Comparison of ENCODE assay signal across 18 cellular contexts in the genomic region with DNA sequence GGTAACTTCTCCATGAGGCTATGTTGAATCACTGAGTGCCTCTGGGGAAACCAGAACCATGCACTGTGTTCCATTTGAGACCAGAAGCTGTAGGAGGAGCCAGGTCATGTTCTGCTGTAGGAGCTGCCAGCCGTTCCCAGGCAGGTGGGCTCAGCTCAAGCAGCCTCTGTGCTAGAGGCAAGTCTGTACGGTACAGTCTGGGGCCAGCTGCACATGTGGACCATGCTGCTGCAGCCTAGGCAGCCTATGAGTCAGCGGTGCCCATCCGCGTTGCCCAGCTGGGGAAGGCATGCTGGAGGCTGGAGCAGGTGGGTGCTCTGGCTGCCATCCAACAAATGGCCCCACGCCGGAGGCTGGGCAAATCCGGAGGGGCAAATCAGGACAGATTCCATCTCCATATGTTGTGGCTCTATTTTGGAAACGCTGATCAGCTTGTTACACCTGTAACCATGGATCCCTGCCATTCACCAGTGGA. TPM values are rescaled to one million over a fixed set of nuclear protein-coding genes. Genes with fewer than 3 reads are reported as not detected.
DNase-seq lines count a peak whose midpoint lies in the region; ATAC-seq and TF ChIP-seq lines count a peak whose summit lies in the region.
"Had no signal": no experiment of that assay in that cellular context is flagged by ENCODE, and none has a peak within 500 bp of the region (broad histone marks: within the 10 kb centered on the region; RNA-seq: fewer than 3 reads in every experiment).

No MANE protein-coding gene starts in this region.

- H3K4me3 ChIP-seq in MG63: no peak overlapping the region
- no peak overlapping the region for H3K4me3 ChIP-seq in gastrocnemius medialis
- no peak overlapping the region for H3K4me3 ChIP-seq in CD4-positive, alpha-beta memory T cell (ENCODE audit: low read length in 2 of 2)
- H3K4me3 ChIP-seq: BLaER1, right lobe of liver had no signal

- TF ChIP-seq CTCF in gastrocnemius medialis (IDR thresholded peaks at IDR 0.05 in 4 of 5, conservative IDR thresholded peaks at IDR 0.05 in 1 of 5): no peak

- H3K4me1 ChIP-seq in gastrocnemius medialis: no peaks in the 10 kb centered on the region
- H3K4me1 ChIP-seq in CD4-positive, alpha-beta memory T cell (ENCODE audit: insufficient read depth, low read length): no peaks in the 10 kb centered on the region
- H3K4me1 ChIP-seq: right lobe of liver had no signal

- POLR2A ChIA-PET in CD4-positive, alpha-beta memory T cell (lab: Charles Lee; ENCODE audit: partially characterized antibody): no interaction called here

- H3K4me1 Mint-ChIP-seq in CD4-positive, alpha-beta memory T cell: peaks cover 0 to 7% (median 0%) of the 10 kb centered on the region in 4 donors

- H3K4me3 Mint-ChIP-seq in CD4-positive, alpha-beta memory T cell: no peak overlapping the region
- H3K4me3 Mint-ChIP-seq: activated CD8-positive, alpha-beta memory T cell treated with anti-CD3 and anti-CD28 coated beads, Interleukin-2, amount 10 ng/mL, durations not matched to agents 7 days and 5 days had no signal

- H3K36me3 Mint-ChIP-seq in CD4-positive, alpha-beta memory T cell: no peaks in the 10 kb centered on the region
- H3K36me3 Mint-ChIP-seq: activated CD8-positive, alpha-beta memory T cell treated with anti-CD3 and anti-CD28 coated beads, Interleukin-2, amount 10 ng/mL, durations not matched to agents 7 days and 5 days; activated naive CD4-positive, alpha-beta T cell treated with anti-CD3 and anti-CD28 coated beads, Interleukin-2, amount 50 U/mL, for 72 hours had no signal

- H3K36me3 ChIP-seq in MG63 (no peaks in the 10 kb centered on the region), gastrocnemius medialis (no peaks in the 10 kb centered on the region)
- H3K36me3 ChIP-seq in CD4-positive, alpha-beta memory T cell (ENCODE audit: insufficient read depth, low read length): no peaks in the 10 kb centered on the region
- H3K36me3 ChIP-seq: BLaER1, right lobe of liver had no signal

- ATAC-seq in gastrocnemius medialis (no peak), GM19455 (IDR thresholded peaks at IDR 0.05; ENCODE audit: unreplicated experiment) (no peak)
- ATAC-seq: activated CD8-positive, alpha-beta memory T cell treated with anti-CD3 and anti-CD28 coated beads, Interleukin-2, amount 10 ng/mL, durations not matched to agents 7 days and 5 days; activated naive CD4-positive, alpha-beta T cell treated with anti-CD3 and anti-CD28 coated beads, Interleukin-2, amount 50 U/mL, for 72 hours; right lobe of liver had no signal

- peaks cover 5 to 21% of the 10 kb centered on the region in 2 donors for H3K27me3 Mint-ChIP-seq in CD4-positive, alpha-beta memory T cell

- in situ Hi-C loops in gastrocnemius medialis (cut with MboI; ENCODE audit: low sequenced_read_pairs in 4 of 4): no loop called here

- no peaks in the 10 kb centered on the region for H3K9me3 ChIP-seq in MG63
- H3K9me3 ChIP-seq in gastrocnemius medialis: no peaks in the 10 kb centered on the region
- no peaks in the 10 kb centered on the region for H3K9me3 ChIP-seq in CD4-positive, alpha-beta memory T cell (ENCODE audit: control insufficient read depth in 1 of 2, low read length in 2 of 2)
- H3K9me3 ChIP-seq: right lobe of liver had no signal

- H3K9me3 Mint-ChIP-seq in CD4-positive, alpha-beta memory T cell: peaks cover 0 to 2% (median 0%) of the 10 kb centered on the region in 8 donors
- H3K9me3 Mint-ChIP-seq: activated naive CD4-positive, alpha-beta T cell treated with anti-CD3 and anti-CD28 coated beads, Interleukin-2, amount 50 U/mL, for 72 hours had no signal

- TF ChIP-seq POLR2A in gastrocnemius medialis (IDR thresholded peaks at IDR 0.05): no peak

- CTCF ChIA-PET in CD4-positive, alpha-beta memory T cell (lab: Charles Lee; ENCODE audit: partially characterized antibody): no interaction called here

- intact Hi-C loops in cardiac septum (cut with DNase I): no loop called here
- intact Hi-C loops in gastrocnemius medialis (cut with DNase I; ENCODE audit: low total_unique reads): no loop called here
- intact Hi-C loops in CD4-positive, alpha-beta memory T cell (cut with micrococcal nuclease): no loop called here

- DNase-seq in COR-L47 (lab: John Stamatoyannopoulos, UW): peak; percentile 86
- DNase-seq in MG63: peak; percentile 59
- peak; percentile 44 for DNase-seq in NCI-H774 (lab: John Stamatoyannopoulos, UW)
- DNase-seq in cardiac septum (ENCODE audit: low spot score): peak; percentile 63
- no peak for DNase-seq in gastrocnemius medialis
- no peak for DNase-seq in activated naive CD4-positive, alpha-beta T cell treated with Interleukin-2 at 50 U/mL for 16 hours
- no peak for DNase-seq in CD4-positive, alpha-beta memory T cell
- DNase-seq: activated CD8-positive, alpha-beta memory T cell treated with anti-CD3 and anti-CD28 coated beads, Interleukin-2, amount 10 ng/mL, durations not matched to agents 7 days and 5 days; central memory CD4-positive, alpha-beta T cell; GF-D8; kidney glomerular epithelial cell; right lobe of liver; stimulated activated naive CD4-positive, alpha-beta T cell treated with Interleukin-2 at 50 U/mL for 16 hours had no signal

- no peaks in the 10 kb centered on the region for H3K27me3 ChIP-seq in MG63
- H3K27me3 ChIP-seq in gastrocnemius medialis: peaks cover 0 to 3% (median 0%) of the 10 kb centered on the region in 3 donors
- no peaks in the 10 kb centered on the region for H3K27me3 ChIP-seq in CD4-positive, alpha-beta memory T cell (ENCODE audit: insufficient read depth, low read length)
- H3K27me3 ChIP-seq: BLaER1, right lobe of liver had no signal

- H3K27ac Mint-ChIP-seq in CD4-positive, alpha-beta memory T cell: no peak overlapping the region
- H3K27ac Mint-ChIP-seq: activated CD8-positive, alpha-beta memory T cell treated with anti-CD3 and anti-CD28 coated beads, Interleukin-2, amount 10 ng/mL, durations not matched to agents 7 days and 5 days; activated naive CD4-positive, alpha-beta T cell treated with anti-CD3 and anti-CD28 coated beads, Interleukin-2, amount 50 U/mL, for 72 hours had no signal

- H3K27ac ChIP-seq in gastrocnemius medialis: no peak overlapping the region
- H3K27ac ChIP-seq in CD4-positive, alpha-beta memory T cell (ENCODE audit: low read depth, low read length): no peak overlapping the region
- H3K27ac ChIP-seq: BLaER1, KMS-11, right lobe of liver, VCaP had no signal

RNA-seq across cellular contexts. Expression of gene KCNF1, which starts 22.0 kb away (rescaled TPM):
- 1.3 and 6.8 TPM in 2 replicates for total RNA-seq in MG63 (2014; rRNA removed; shearing (Covaris generic); ENCODE audit: low replicate concordance)
- total RNA-seq in cardiac septum (0.27 TPM), gastrocnemius medialis (not detected)
- total RNA-seq in CD4-positive, alpha-beta memory T cell: not detected
- not detected for polyA plus RNA-seq in CD4-positive, alpha-beta memory T cell
- total RNA-seq: activated CD8-positive, alpha-beta memory T cell treated with anti-CD3 and anti-CD28 coated beads, Interleukin-2, amount 10 ng/mL, durations not matched to agents 7 days and 5 days; activated naive CD4-positive, alpha-beta T cell treated with anti-CD3 and anti-CD28 coated beads, Interleukin-2, amount 50 U/mL, for 72 hours; right lobe of liver had no signal

Comparison
In these comparisons a context has a peak if more than half of its experiments do, and no peak if none do; other contexts are left out.
1. DNase-seq: peak in COR-L47 (single experiment), MG63 (single experiment), NCI-H774 (single experiment) and cardiac septum (single experiment); none in gastrocnemius medialis (0 of 2), activated naive CD4-positive, alpha-beta T cell treated with Interleukin-2 at 50 U/mL for 16 hours (single experiment) and CD4-positive, alpha-beta memory T cell (0 of 5).